ENCODE assay signal across 19 cellular contexts in genomic region chr11:80855975-80856524, GRCh38.
DNase-seq lines count a peak whose midpoint lies in the region; ATAC-seq, FAIRE-seq and TF ChIP-seq lines count a peak whose summit lies in the region.
"Had no signal": no experiment of that assay in that cellular context is flagged by ENCODE, and none has a peak within 500 bp of the region (broad histone marks: within the 10 kb centered on the region; RNA-seq: fewer than 3 reads in every experiment).

No MANE protein-coding gene starts in this region.

- POLR2A ChIA-PET in naive thymus-derived CD4-positive, alpha-beta T cell (lab: Charles Lee), result no interaction called here

- no peak overlapping the region for H3K27ac Mint-ChIP-seq in naive thymus-derived CD4-positive, alpha-beta T cell
- H3K27ac Mint-ChIP-seq: activated CD4-positive, alpha-beta T cell treated with anti-CD3 and anti-CD28 coated beads, Interleukin-2, amount 10 ng/mL, durations not matched to agents 24 days and 14 days; activated naive CD4-positive, alpha-beta T cell treated with anti-CD3 and anti-CD28 coated beads, Interleukin-2, amount 50 U/mL, for 72 hours; IgD-negative memory B cell; stimulated activated naive CD8-positive, alpha-beta T cell treated with anti-CD3 and anti-CD28 coated beads, Interleukin-15, amount 100 ng/mL, for 72 hours had no signal

- peaks cover 0 to 18% (median 4%) of the 10 kb centered on the region in 11 donors for H3K9me3 Mint-ChIP-seq in naive thymus-derived CD4-positive, alpha-beta T cell
- H3K9me3 Mint-ChIP-seq: activated CD4-positive, alpha-beta T cell treated with anti-CD3 and anti-CD28 coated beads, Interleukin-2, amount 10 ng/mL, durations not matched to agents 24 days and 14 days had no signal

- CTCF ChIA-PET in naive thymus-derived CD4-positive, alpha-beta T cell (lab: Charles Lee), result no interaction called here

- no peaks in the 10 kb centered on the region for H3K27me3 ChIP-seq in bronchial epithelial cell (ENCODE audit: control insufficient read depth, insufficient read depth, low read length)
- no peaks in the 10 kb centered on the region for H3K27me3 ChIP-seq in naive thymus-derived CD4-positive, alpha-beta T cell (ENCODE audit: control insufficient read depth in 2 of 2, insufficient read depth in 2 of 2, low read length in 2 of 2)

- H3K36me3 ChIP-seq in bronchial epithelial cell (ENCODE audit: control insufficient read depth, insufficient read depth, low read length), result no peaks in the 10 kb centered on the region
- H3K36me3 ChIP-seq in naive thymus-derived CD4-positive, alpha-beta T cell (ENCODE audit: control insufficient read depth in 2 of 3, insufficient read depth in 3 of 3, low read length in 3 of 3), result no peaks in the 10 kb centered on the region

- no peaks in the 10 kb centered on the region for H3K9me3 ChIP-seq in naive thymus-derived CD4-positive, alpha-beta T cell (ENCODE audit: control insufficient read depth in 2 of 3, low read length in 3 of 3)

- no peak for FAIRE-seq in bronchial epithelial cell (lab: Jason Lieb, UNC)

- H3K4me3 Mint-ChIP-seq in naive thymus-derived CD4-positive, alpha-beta T cell, result no peak overlapping the region
- H3K4me3 Mint-ChIP-seq: activated CD4-positive, alpha-beta T cell treated with anti-CD3 and anti-CD28 coated beads, Interleukin-2, amount 10 ng/mL, durations not matched to agents 24 days and 14 days; central memory CD8-positive, alpha-beta T cell; IgD-negative memory B cell; stimulated activated naive CD8-positive, alpha-beta T cell treated with anti-CD3 and anti-CD28 coated beads, Interleukin-15, amount 100 ng/mL, for 72 hours had no signal

- H3K4me3 ChIP-seq in bronchial epithelial cell (ENCODE audit: low read depth, low read length), result no peak overlapping the region
- H3K4me3 ChIP-seq in naive thymus-derived CD4-positive, alpha-beta T cell (ENCODE audit: low read length), result no peak overlapping the region

- ATAC-seq in GM18870 (IDR thresholded peaks at IDR 0.05; ENCODE audit: unreplicated experiment) (peak; percentile 75), GM18873 (IDR thresholded peaks at IDR 0.05; ENCODE audit: low FRiP score, unreplicated experiment) (no peak)
- ATAC-seq in naive thymus-derived CD4-positive, alpha-beta T cell, result no peak
- ATAC-seq: activated naive CD4-positive, alpha-beta T cell treated with anti-CD3 and anti-CD28 coated beads, Interleukin-2, amount 50 U/mL, for 72 hours; left lobe of liver; stimulated activated naive CD8-positive, alpha-beta T cell treated with anti-CD3 and anti-CD28 coated beads, Interleukin-15, amount 100 ng/mL, for 72 hours had no signal

- peak; percentile 48 for DNase-seq in HT-29 (ENCODE audit: low spot score)
- peak; percentile 90 for DNase-seq in bronchial epithelial cell (ENCODE audit: low read depth)
- peak; percentile 29 for DNase-seq in kidney glomerular epithelial cell (lab: John Stamatoyannopoulos, UW)
- DNase-seq in naive thymus-derived CD4-positive, alpha-beta T cell, result no peak
- no peak for DNase-seq in NCI-H1694 (lab: John Stamatoyannopoulos, UW)
- DNase-seq in GM10266 (ENCODE audit: extremely low spot score), result no peak
- DNase-seq: activated CD4-positive, alpha-beta T cell treated with anti-CD3 and anti-CD28 coated beads, Interleukin-2, amount 10 ng/mL, durations not matched to agents 24 days and 14 days; C1 segment of cervical spinal cord; DMS79 treated with DMSO at 0.1 percent for 48 hours; NCI-H2171; stimulated activated CD4-positive, alpha-beta T cell treated with anti-CD3 and anti-CD28 coated beads, Interleukin-12 subunit alpha, Interleukin-12 subunit beta, amount 100 ng/mL, for 4 hours; stimulated activated naive CD8-positive, alpha-beta T cell treated with anti-CD3 and anti-CD28 coated beads, Interleukin-15, amount 100 ng/mL, for 72 hours had no signal

- no peaks in the 10 kb centered on the region for H3K36me3 Mint-ChIP-seq in naive thymus-derived CD4-positive, alpha-beta T cell
- H3K36me3 Mint-ChIP-seq: activated naive CD4-positive, alpha-beta T cell treated with anti-CD3 and anti-CD28 coated beads, Interleukin-2, amount 50 U/mL, for 72 hours had no signal

- no peak for TF ChIP-seq CTCF in bronchial epithelial cell (IDR thresholded peaks at IDR 0.05; ENCODE audit: insufficient read depth, low read length, severe bottlenecking)
- TF ChIP-seq CTCF in GM10266 (IDR thresholded peaks at IDR 0.05; ENCODE audit: control insufficient read depth, insufficient read depth, low read depth, missing control alignments), result no peak

- H3K27me3 Mint-ChIP-seq in naive thymus-derived CD4-positive, alpha-beta T cell, result no peaks in the 10 kb centered on the region
- H3K27me3 Mint-ChIP-seq: activated CD4-positive, alpha-beta T cell treated with anti-CD3 and anti-CD28 coated beads, Interleukin-2, amount 10 ng/mL, durations not matched to agents 24 days and 14 days; central memory CD8-positive, alpha-beta T cell; IgD-negative memory B cell; stimulated activated naive CD8-positive, alpha-beta T cell treated with anti-CD3 and anti-CD28 coated beads, Interleukin-15, amount 100 ng/mL, for 72 hours had no signal

- no peaks in the 10 kb centered on the region for H3K4me1 Mint-ChIP-seq in naive thymus-derived CD4-positive, alpha-beta T cell
- H3K4me1 Mint-ChIP-seq: activated CD4-positive, alpha-beta T cell treated with anti-CD3 and anti-CD28 coated beads, Interleukin-2, amount 10 ng/mL, durations not matched to agents 24 days and 14 days; central memory CD8-positive, alpha-beta T cell; stimulated activated naive CD8-positive, alpha-beta T cell treated with anti-CD3 and anti-CD28 coated beads, Interleukin-15, amount 100 ng/mL, for 72 hours had no signal

- intact Hi-C loops in naive thymus-derived CD4-positive, alpha-beta T cell (cut with micrococcal nuclease), result no loop called here

- no peaks in the 10 kb centered on the region for H3K4me1 ChIP-seq in naive thymus-derived CD4-positive, alpha-beta T cell (ENCODE audit: control insufficient read depth in 2 of 2, insufficient read depth in 2 of 2, low read length in 2 of 2)
- H3K4me1 ChIP-seq: parathyroid adenoma had no signal

- no peak overlapping the region for H3K27ac ChIP-seq in naive thymus-derived CD4-positive, alpha-beta T cell (ENCODE audit: low read depth, low read length)
- H3K27ac ChIP-seq: parathyroid adenoma had no signal

Comparison
In these comparisons a context has a peak if more than half of its experiments do, and no peak if none do; other contexts are left out.
1. DNase-seq: peak in HT-29 (single experiment), bronchial epithelial cell (single experiment) and kidney glomerular epithelial cell (single experiment); none in naive thymus-derived CD4-positive, alpha-beta T cell (0 of 9), NCI-H1694 (single experiment) and GM10266 (single experiment).